Comparison of ENCODE assay signal across 8 cellular contexts in the genomic region with DNA sequence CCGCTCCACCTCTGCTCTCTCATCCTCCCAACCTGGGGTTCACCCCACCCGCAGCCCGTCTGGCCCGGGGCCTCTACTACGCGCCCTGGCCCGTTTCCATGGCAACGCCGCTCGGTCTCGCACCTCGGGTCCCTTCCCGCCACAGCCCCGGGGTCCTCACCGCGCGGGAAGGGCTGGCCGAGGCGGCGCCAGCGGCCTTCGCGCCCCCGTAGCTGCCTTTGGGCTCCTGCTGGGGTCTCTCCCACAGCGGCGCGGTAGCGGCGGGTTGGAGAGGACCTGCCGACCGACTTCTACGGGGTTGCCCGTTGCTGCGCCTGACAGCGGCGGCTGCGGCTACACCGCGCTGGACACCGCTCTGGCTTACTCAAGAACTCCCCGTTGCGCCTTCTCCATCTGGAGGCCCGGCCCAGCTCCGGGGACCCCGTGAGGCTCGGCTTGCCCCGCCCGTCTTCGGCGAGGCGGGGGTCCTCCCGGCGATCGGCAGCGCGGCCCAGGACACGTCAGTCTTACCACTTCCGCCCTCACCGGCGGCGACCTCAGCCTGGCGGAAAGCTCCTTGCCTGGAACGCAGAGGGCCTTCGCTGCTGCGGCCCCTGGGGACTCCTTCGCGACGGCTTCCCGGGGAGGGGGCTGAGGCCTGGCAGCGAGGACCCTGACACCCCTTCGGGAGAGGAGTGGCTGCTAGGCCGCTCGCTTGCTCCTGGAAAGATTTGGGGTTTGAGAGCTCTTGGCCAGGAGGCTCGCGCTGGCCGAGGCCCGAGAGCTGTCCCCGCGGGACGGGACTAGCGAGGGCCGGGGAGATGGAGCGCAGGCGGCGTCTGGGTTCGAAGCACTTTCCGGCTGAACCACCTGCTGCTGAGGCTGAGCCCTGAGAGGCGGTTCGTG. TPM values are rescaled to one million over a fixed set of nuclear protein-coding genes. Genes with fewer than 3 reads are reported as not detected.
A peak's percentile ranks its signal among the peaks of the same experiment; 100 is the strongest.
DNase-seq lines count a peak whose midpoint lies in the region; ATAC-seq, FAIRE-seq and TF ChIP-seq lines count a peak whose summit lies in the region.

A gene with protein sequence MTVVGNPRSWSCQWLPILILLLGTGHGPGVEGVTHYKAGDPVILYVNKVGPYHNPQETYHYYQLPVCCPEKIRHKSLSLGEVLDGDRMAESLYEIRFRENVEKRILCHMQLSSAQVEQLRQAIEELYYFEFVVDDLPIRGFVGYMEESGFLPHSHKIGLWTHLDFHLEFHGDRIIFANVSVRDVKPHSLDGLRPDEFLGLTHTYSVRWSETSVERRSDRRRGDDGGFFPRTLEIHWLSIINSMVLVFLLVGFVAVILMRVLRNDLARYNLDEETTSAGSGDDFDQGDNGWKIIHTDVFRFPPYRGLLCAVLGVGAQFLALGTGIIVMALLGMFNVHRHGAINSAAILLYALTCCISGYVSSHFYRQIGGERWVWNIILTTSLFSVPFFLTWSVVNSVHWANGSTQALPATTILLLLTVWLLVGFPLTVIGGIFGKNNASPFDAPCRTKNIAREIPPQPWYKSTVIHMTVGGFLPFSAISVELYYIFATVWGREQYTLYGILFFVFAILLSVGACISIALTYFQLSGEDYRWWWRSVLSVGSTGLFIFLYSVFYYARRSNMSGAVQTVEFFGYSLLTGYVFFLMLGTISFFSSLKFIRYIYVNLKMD (minus strand): TSS at position 256 of the 885 bp plus-strand sequence. CDS start 422 bp downstream, outside the sequence.

- peak; percentile 60 for DNase-seq in CMK (ENCODE audit: low read depth)
- DNase-seq in HL-60 (ENCODE audit: low read depth in 1 of 2, low spot score in 1 of 2) = peak; percentile 88 to 91
- DNase-seq in NK-92 treated with Interleukin-12 subunit alpha and Interleukin-12 subunit beta, amount 100 ng/mL, for 24 hours (lab: John Stamatoyannopoulos, UW) = peak; percentile 86
- DNase-seq in activated CD8-positive, alpha-beta memory T cell treated with anti-CD3 and anti-CD28 coated beads for 4 hours (ENCODE audit: low read depth in 2 of 2) = peak; percentile 72 to 74
- peak; percentile 83 to 93 for DNase-seq in H1 (ENCODE audit: low read depth in 1 of 2, low spot score in 2 of 2)
- peak; percentile 97 for DNase-seq in mesenteric fat pad (ENCODE audit: low spot score)
- DNase-seq in stimulated activated CD8-positive, alpha-beta memory T cell treated with anti-CD3 and anti-CD28 coated beads, Interleukin-15, amount 100 ng/mL, for 1 hour (ENCODE audit: low read depth) = peak; percentile 71

- H2BK20ac ChIP-seq in H1 (ENCODE audit: low read length) = no peak within 1 kb of the TSS

- CTCF ChIA-PET in H1 (lab: Charles Lee; ENCODE audit: partially characterized antibody) = interaction anchor here (0.9 to 2.1 kb wide), 6 partner anchors 20 to 201 kb away, joined by 3 to 7 read pairs (median 4); partner anchors contain the start of genes MDP1 and TINF2

- peak within 1 kb of the TSS; percentile 91 for H2BK5ac ChIP-seq in H1 (ENCODE audit: low read depth, low read length)

- TF ChIP-seq RAD21 in H1 (IDR thresholded peaks at IDR 0.05 in 1 of 2, conservative IDR thresholded peaks at IDR 0.05 in 1 of 2; ENCODE audit: low read depth in 2 of 2, low read length in 2 of 2) = no peak

- H3K79me1 ChIP-seq in H1 (ENCODE audit: low read depth, low read length) = peaks cover 3% of the 10 kb centered on the region; the same call in 1 of the 2 replicates

- no peak within 1 kb of the TSS for H2BK15ac ChIP-seq in H1 (ENCODE audit: low read length)

- no peak within 1 kb of the TSS for H3K23ac ChIP-seq in H1 (ENCODE audit: insufficient read length)

- TF ChIP-seq EP300 in H1 (IDR thresholded peaks at IDR 0.05; ENCODE audit: borderline replicate concordance in 1 of 2, low read depth in 2 of 2, low read length in 2 of 2) = no peak

- no peak within 1 kb of the TSS for H2BK120ac ChIP-seq in H1 (replicated peaks; ENCODE audit: low read depth, low read length)

- POLR2A ChIA-PET in H1 (lab: Charles Lee; ENCODE audit: partially characterized antibody) = interaction anchor here (0.6 to 4.7 kb wide), 31 partner anchors 9 to 640 kb away, joined by 3 to 119 read pairs (median 4); partner anchors contain the start of genes AP1G2, CHMP4A, EMC9 and GMPR2

- peak within 1 kb of the TSS; percentile 78 to 97 (median 87) for H3K9ac ChIP-seq in H1 (replicated peaks in 1 of 4; ENCODE audit: extremely low read depth in 1 of 4, low read depth in 3 of 4, low read length in 3 of 4)

- H3K4ac ChIP-seq in H1 (replicated peaks; ENCODE audit: insufficient read length, low read depth, low read length) = peak within 1 kb of the TSS; percentile 92

- TF ChIP-seq POLR2A in H1 (IDR thresholded peaks at IDR 0.05; ENCODE audit: control extremely low read depth in 1 of 2, low read depth in 2 of 2, low read length in 2 of 2) = peak; percentile 7 to 61; a peak in 2 of 3 replicates

- ATAC-seq in GM19463 (IDR thresholded peaks at IDR 0.05; ENCODE audit: unreplicated experiment) = peak; percentile 93

- 1% methylated on average over 86 of the region's 89 CpGs; no CpG with 5 or more reads in 1 of the 2 experiments for WGBS in H1 (ENCODE audit: extremely low coverage in 1 of 2, insufficient coverage in 1 of 2, insufficient read length in 1 of 2, insufficient replicate concordance in 2 of 2, low coverage in 1 of 2, low lambda C conversion rate in 2 of 2, missing lambda C conversion rate in 1 of 2), 2 experiments

- no peak within 1 kb of the TSS for H2AK5ac ChIP-seq in H1 (ENCODE audit: low read depth, low read length)

- peaks cover 5% of the 10 kb centered on the region; the same call in 1 of the 2 replicates for H3K23me2 ChIP-seq in H1 (ENCODE audit: low read depth, low read length)

- H2AFZ ChIP-seq in H1 (ENCODE audit: low read length) = peak within 1 kb of the TSS; percentile 60; the same call in 1 of the 2 replicates

- H4K8ac ChIP-seq in H1 (ENCODE audit: extremely low read depth, insufficient read depth, low read length) = peak within 1 kb of the TSS; percentile 99

- H3K27me3 ChIP-seq in HL-60 (ENCODE audit: insufficient read depth, poor library complexity, severe bottlenecking) (no peaks in the 10 kb centered on the region), H1 (replicated peaks in 1 of 4; ENCODE audit: control insufficient read depth in 3 of 4, extremely low read depth in 1 of 4, insufficient read depth in 3 of 4, low read length in 3 of 4) (no peaks in the 10 kb centered on the region)

- no peaks in the 10 kb centered on the region for H4K20me1 ChIP-seq in H1 (replicated peaks in 1 of 2; ENCODE audit: control insufficient read depth in 1 of 2, insufficient read depth in 2 of 2, low read length in 2 of 2)

- H3K18ac ChIP-seq in H1 (ENCODE audit: extremely low read depth, low read length) = peak within 1 kb of the TSS; percentile 93

- H4K5ac ChIP-seq in H1 (ENCODE audit: insufficient read length, low read depth, low read length) = peak within 1 kb of the TSS; percentile 73

- peaks cover 0 to 3% of the 10 kb centered on the region in 2 experiments; a peak in 2 of 4 replicates for H3K79me2 ChIP-seq in H1 (ENCODE audit: control insufficient read depth in 1 of 2, insufficient read depth in 2 of 2, low read length in 2 of 2)

- TF ChIP-seq CTCF in HL-60 (IDR thresholded peaks at IDR 0.05; ENCODE audit: insufficient read depth, low read length) (no peak), H1 (IDR thresholded peaks at IDR 0.05; ENCODE audit: control extremely low read depth in 1 of 3, insufficient read depth in 1 of 3, low read depth in 1 of 3, low read length in 3 of 3) (peak in 1 of 3 experiments; percentile 8; a peak in 1 of 4 replicates)

- no peak within 1 kb of the TSS for H3K14ac ChIP-seq in H1 (ENCODE audit: insufficient read length)

- H3K4me3 ChIP-seq in HL-60 (replicated peaks; ENCODE audit: insufficient read depth, low read length) (peak within 1 kb of the TSS; percentile 79), H1 (ENCODE audit: extremely low read depth in 1 of 4, insufficient read depth in 2 of 4, low read depth in 3 of 4, low read length in 4 of 4) (peak within 1 kb of the TSS; percentile 65 to 88 (median 84))

- peaks cover 0 to 9% (median 3%) of the 10 kb centered on the region in 4 experiments; a peak in 3 of 7 replicates for H3K4me1 ChIP-seq in H1 (replicated peaks in 1 of 4; ENCODE audit: control insufficient read depth in 3 of 4, insufficient read depth in 4 of 4, low read length in 3 of 4)

- peak within 1 kb of the TSS; percentile 93 for H4K91ac ChIP-seq in H1 (replicated peaks; ENCODE audit: insufficient read length, low read length)

- H3K27ac ChIP-seq in HL-60 (replicated peaks) (peak within 1 kb of the TSS; percentile 99), H1 (ENCODE audit: low read depth, low read length) (peak within 1 kb of the TSS; percentile 95)

- peaks cover 4 to 6% (median 5%) of the 10 kb centered on the region in 4 experiments; a peak in 5 of 8 replicates for H3K36me3 ChIP-seq in H1 (ENCODE audit: control insufficient read depth in 2 of 4, insufficient read depth in 4 of 4, low read length in 3 of 4)

- H3K9me3 ChIP-seq in H1 (ENCODE audit: insufficient read depth in 2 of 2, low read depth in 1 of 2, low read length in 1 of 2) = no peaks in the 10 kb centered on the region; a peak in 1 of 4 replicates

- peak within 1 kb of the TSS; percentile 90 for H3K56ac ChIP-seq in H1 (replicated peaks; ENCODE audit: insufficient read length, low read depth, low read length)

- no peak for FAIRE-seq in H1 (lab: Jason Lieb, UNC)

- H2BK12ac ChIP-seq in H1 (ENCODE audit: low read depth, low read length) = peak within 1 kb of the TSS; percentile 52; the same call in 1 of the 2 replicates

- H3K4me2 ChIP-seq in H1 (ENCODE audit: insufficient read depth in 1 of 2, low read depth in 2 of 2, low read length in 2 of 2) = peak within 1 kb of the TSS; percentile 79 to 94

TF ChIP-seq in H1, 55 proteins besides CTCF, POLR2A, EP300 and RAD21 (continues in another document):
- TF ChIP-seq SP4 (IDR thresholded peaks at IDR 0.05; ENCODE audit: low read length) (peak; percentile 97), CHD1 (IDR thresholded peaks at IDR 0.05; ENCODE audit: low read depth, low read length) (no peak)

RNA-seq across cellular contexts. Expression of the gene that starts here (rescaled TPM):
- 22.2 and 25.3 TPM in 2 replicates for total RNA-seq in H1 (2021; fragmentation: NEBNext Ultra II Directional; extraction: Animal tissue kit (Norgen Biotek cat#: 25700))
- polyA plus RNA-seq in H1 (2011; rRNA removed) = 24.6 and 29.2 TPM in 2 replicates
- 20.4 TPM for polyA plus RNA-seq in H1 (2011; cell fraction: cytosol; rRNA removed)
- polyA plus RNA-seq in H1 (2011; cell fraction: nucleus; rRNA removed) = 22.1 TPM
- polyA plus RNA-seq in H1 (2012, experiment 1 of 2) = 18.9 to 28.6 TPM (median 24.6 TPM) in 4 replicates
- 27.1 TPM for polyA plus RNA-seq in H1 (2012, experiment 2 of 2)
- polyA plus RNA-seq in H1 (2013, experiment 1 of 2) = 28.0 TPM
- 29.0 TPM for polyA plus RNA-seq in H1 (2013, experiment 2 of 2)
- polyA minus RNA-seq in H1 (2011; rRNA and poly(A)+ RNA removed) = 24.8 and 28.7 TPM in 2 replicates
- polyA minus RNA-seq in H1 (2011; cell fraction: cytosol; rRNA and poly(A)+ RNA removed) = 10.7 TPM
- 12.8 TPM for polyA minus RNA-seq in H1 (2011; cell fraction: nucleus; rRNA and poly(A)+ RNA removed)
- 51.0 TPM for total RNA-seq in mesenteric fat pad

Comparison
In these comparisons a context has a peak if more than half of its experiments do, and no peak if none do; other contexts are left out.
1. Peak in every context shown above with its lines: DNase-seq, ATAC-seq, H3K4me3 ChIP-seq and H3K27ac ChIP-seq.